Comparison of ENCODE assay signal across 12 cellular contexts in the genomic region with DNA sequence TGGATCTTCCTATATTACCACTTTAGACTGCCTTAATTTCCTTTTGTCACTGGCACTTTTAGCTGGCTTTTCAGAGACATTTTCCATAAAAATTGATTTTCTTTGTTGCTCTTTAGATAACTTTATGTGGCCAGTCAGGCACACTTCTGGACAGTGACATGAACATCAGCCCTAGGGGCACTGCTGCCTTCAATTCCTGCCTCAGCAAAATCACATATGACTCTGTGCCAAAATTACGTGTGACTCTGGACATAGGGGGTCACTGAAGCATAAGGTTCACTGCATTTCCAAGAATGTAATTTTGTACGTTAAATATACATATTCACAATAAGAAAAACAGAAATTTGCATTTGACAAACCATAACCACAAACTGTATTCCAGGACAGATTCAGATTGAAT.
DNase-seq lines count a peak whose midpoint lies in the region; ATAC-seq and FAIRE-seq lines count a peak whose summit lies in the region.
"Had no signal": no experiment of that assay in that cellular context is flagged by ENCODE, and none has a peak within 500 bp of the region (broad histone marks: within the 10 kb centered on the region; RNA-seq: fewer than 3 reads in every experiment).

No MANE protein-coding gene starts in this region.

- FAIRE-seq in GM18507 (lab: Jason Lieb, UNC), result peak; percentile 63

- DNase-seq in GM18507 (ENCODE audit: extremely low spot score, insufficient read length, low read depth), result no peak
- no peak for DNase-seq in NCI-H226
- no peak for DNase-seq in SHP77 (lab: John Stamatoyannopoulos, UW)
- DNase-seq in stimulated activated CD4-positive, alpha-beta T cell treated with anti-CD3 and anti-CD28 coated beads, Interleukin-1b, Interleukin-23, amount 100 ng/mL, for 48 hours, result no peak
- no peak for DNase-seq in COR-L47 (lab: John Stamatoyannopoulos, UW)
- DNase-seq: head of caudate nucleus; NCI-H187; stimulated activated CD4-positive, alpha-beta T cell treated with anti-CD3 and anti-CD28 coated beads, Interleukin-4, amount 100 ng/mL, for 4 hours; WERI-Rb-1 had no signal

- peak; percentile 20 for ATAC-seq in GM21381 (IDR thresholded peaks at IDR 0.05; ENCODE audit: unreplicated experiment)
- peak; percentile 37 for ATAC-seq in HG02884 (IDR thresholded peaks at IDR 0.05; ENCODE audit: unreplicated experiment)
- ATAC-seq in HG03521 (IDR thresholded peaks at IDR 0.05; ENCODE audit: unreplicated experiment), result peak; percentile 32
